12 cellular contexts compared by ENCODE assay signal in genomic region chr20:49386848-49387605, GRCh38.
DNase-seq lines count a peak whose midpoint lies in the region; ATAC-seq, FAIRE-seq and TF ChIP-seq lines count a peak whose summit lies in the region.
"Had no signal": no experiment of that assay in that cellular context is flagged by ENCODE, and none has a peak within 500 bp of the region (broad histone marks: within the 10 kb centered on the region; RNA-seq: fewer than 3 reads in every experiment).

No MANE protein-coding gene starts in this region.

- no peak for TF ChIP-seq POLR2A in sigmoid colon (IDR thresholded peaks at IDR 0.05)

- H3K27ac ChIP-seq in sigmoid colon, result peak overlapping the region; percentile 66 to 91 (median 82)
- H3K27ac ChIP-seq: BLaER1 treated with 17β-estradiol and CSF1 and Interleukin-3, amounts not matched to agents 10 nM and 100 nM had no signal

- intact Hi-C loops in sigmoid colon (cut with DNase I) (loop anchor here (5.0 kb wide), 1 partner anchor 35 kb away; no protein-coding TSS in a partner anchor), mucosa of descending colon (cut with DNase I, micrococcal nuclease) (no loop called here)

- no peak for FAIRE-seq in bronchial epithelial cell (lab: Jason Lieb, UNC)
- FAIRE-seq: astrocyte, TTC549 had no signal

- no peaks in the 10 kb centered on the region for H3K36me3 ChIP-seq in bronchial epithelial cell (ENCODE audit: control insufficient read depth, insufficient read depth, low read length)
- H3K36me3 ChIP-seq in sigmoid colon, result no peaks in the 10 kb centered on the region
- no peaks in the 10 kb centered on the region for H3K36me3 ChIP-seq in mucosa of descending colon (ENCODE audit: low read depth)
- H3K36me3 ChIP-seq: BLaER1 treated with 17β-estradiol and CSF1 and Interleukin-3, amounts not matched to agents 10 nM and 100 nM had no signal

- H3K9me3 ChIP-seq in sigmoid colon (no peaks in the 10 kb centered on the region), mucosa of descending colon (no peaks in the 10 kb centered on the region)
- H3K9me3 ChIP-seq: BLaER1 treated with 17β-estradiol and CSF1 and Interleukin-3, amounts not matched to agents 10 nM and 100 nM had no signal

- ATAC-seq in GM21529 (IDR thresholded peaks at IDR 0.05; ENCODE audit: unreplicated experiment) (no peak), mucosa of descending colon (no peak)
- ATAC-seq: HCT116 had no signal

- WGBS in sigmoid colon, 2 donors, result 25 to 45% methylated on average over 6 of the region's 6 CpGs

- peak in 2 of 4 donors; percentile 36 to 62 for TF ChIP-seq EP300 in sigmoid colon (IDR thresholded peaks at IDR 0.05)

- H3K27me3 ChIP-seq in bronchial epithelial cell (ENCODE audit: control insufficient read depth, insufficient read depth, low read length) (no peaks in the 10 kb centered on the region), sigmoid colon (no peaks in the 10 kb centered on the region)
- H3K27me3 ChIP-seq: BLaER1 treated with 17β-estradiol and CSF1 and Interleukin-3, amounts not matched to agents 10 nM and 100 nM had no signal

- DNase-seq in NCI-H1092 (lab: John Stamatoyannopoulos, UW), result peak; percentile 50
- DNase-seq in NCI-H2196 treated with DMSO at 0.1 percent for 48 hours (lab: John Stamatoyannopoulos, UW; ENCODE audit: unreplicated experiment), result peak; percentile 47
- DNase-seq in bronchial epithelial cell (ENCODE audit: low read depth), result peak; percentile 53
- DNase-seq in sigmoid colon, result peak; percentile 90
- DNase-seq in stimulated activated naive CD4-positive, alpha-beta T cell (lab: John Stamatoyannopoulos, UW), result no peak
- no peak for DNase-seq in mucosa of descending colon
- DNase-seq: activated CD4-positive, alpha-beta memory T cell treated with anti-CD3 and anti-CD28 coated beads, Interleukin-2, amount 10 ng/mL, durations not matched to agents 7 days and 5 days had no signal

- H3K4me1 ChIP-seq in sigmoid colon (peaks cover 0 to 71% (median 52%) of the 10 kb centered on the region in 4 donors), mucosa of descending colon (ENCODE audit: low read depth) (no peaks in the 10 kb centered on the region)

- TF ChIP-seq CTCF in bronchial epithelial cell (IDR thresholded peaks at IDR 0.05; ENCODE audit: insufficient read depth, low read length, severe bottlenecking), result no peak
- no peak for TF ChIP-seq CTCF in sigmoid colon (IDR thresholded peaks at IDR 0.05)
- no peak for TF ChIP-seq CTCF in mucosa of descending colon (IDR thresholded peaks at IDR 0.05)

- H3K4me3 ChIP-seq in bronchial epithelial cell (ENCODE audit: low read depth, low read length), result no peak overlapping the region
- H3K4me3 ChIP-seq in sigmoid colon, result no peak overlapping the region
- H3K4me3 ChIP-seq in mucosa of descending colon, result no peak overlapping the region
- H3K4me3 ChIP-seq: BLaER1 treated with 17β-estradiol and CSF1 and Interleukin-3, amounts not matched to agents 10 nM and 100 nM had no signal

Comparison
In these comparisons a context has a peak if more than half of its experiments do, and no peak if none do; other contexts are left out.
1. DNase-seq: peak in NCI-H1092 (single experiment), NCI-H2196 treated with DMSO at 0.1 percent for 48 hours (single experiment), bronchial epithelial cell (single experiment) and sigmoid colon (single experiment); none in stimulated activated naive CD4-positive, alpha-beta T cell (0 of 6) and mucosa of descending colon (0 of 3).